Comparison of ENCODE assay signal across 9 cellular contexts in the genomic region with DNA sequence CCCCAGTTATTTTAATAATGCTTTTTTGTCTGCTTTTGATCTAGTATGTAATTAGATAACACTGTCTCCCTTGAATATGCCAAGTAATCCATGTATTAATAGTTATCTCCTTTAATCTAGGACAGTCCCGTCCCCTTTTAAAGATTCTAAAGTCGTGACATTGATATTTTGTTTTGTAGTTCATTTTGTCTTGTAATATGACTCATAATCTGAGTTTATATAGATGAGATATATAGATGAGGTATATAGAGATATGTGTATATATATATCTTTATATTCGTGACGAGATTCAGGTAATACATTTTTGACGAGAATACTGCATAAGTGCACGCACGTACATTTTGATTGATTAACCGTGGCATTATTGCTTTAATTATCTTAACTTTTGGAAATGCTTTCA. TPM values are rescaled to one million over a fixed set of nuclear protein-coding genes. Genes with fewer than 3 reads are reported as not detected.
DNase-seq lines count a peak whose midpoint lies in the region; ATAC-seq and TF ChIP-seq lines count a peak whose summit lies in the region.
"Had no signal": no experiment of that assay in that cellular context is flagged by ENCODE, and none has a peak within 500 bp of the region (broad histone marks: within the 10 kb centered on the region; RNA-seq: fewer than 3 reads in every experiment).

No MANE protein-coding gene starts in this region.

- H3K9me3 Mint-ChIP-seq in mesothelial cell of epicardium: peaks cover 9% of the 10 kb centered on the region

- peak overlapping the region; percentile 98 for H3K27ac Mint-ChIP-seq in mesothelial cell of epicardium

- peaks cover 24% of the 10 kb centered on the region for H3K4me1 Mint-ChIP-seq in mesothelial cell of epicardium

- no peak for TF ChIP-seq CTCF in 22Rv1 (IDR thresholded peaks at IDR 0.05)
- no peak for TF ChIP-seq CTCF in brain microvascular endothelial cell (IDR thresholded peaks at IDR 0.05; ENCODE audit: low read depth, low read length, missing control alignments)
- no peak for TF ChIP-seq CTCF in mesothelial cell of epicardium (IDR thresholded peaks at IDR 0.05; ENCODE audit: unreplicated experiment)
- no peak for TF ChIP-seq CTCF in omental fat pad (IDR thresholded peaks at IDR 0.05)

- H3K36me3 Mint-ChIP-seq in mesothelial cell of epicardium: peaks cover 12% of the 10 kb centered on the region

- in situ Hi-C loops in brain microvascular endothelial cell (cut with HindIII; ENCODE audit: low pct_ligation_motif_present, low sequenced_read_pairs): no loop called here

- H3K36me3 ChIP-seq in brain microvascular endothelial cell (replicated peaks): no peaks in the 10 kb centered on the region

- peaks cover 8% of the 10 kb centered on the region for H3K27me3 Mint-ChIP-seq in mesothelial cell of epicardium (ENCODE audit: low read depth)

- peak overlapping the region; percentile 92 for H3K4me3 ChIP-seq in brain microvascular endothelial cell (ENCODE audit: low read depth, low read length)

- peak overlapping the region; percentile 88 for H3K4me3 Mint-ChIP-seq in mesothelial cell of epicardium

- H3K27me3 ChIP-seq in brain microvascular endothelial cell (replicated peaks): no peaks in the 10 kb centered on the region

- peak; percentile 9 for DNase-seq in HT-29 (ENCODE audit: low spot score)
- DNase-seq in brain microvascular endothelial cell: no peak
- DNase-seq in mesothelial cell of epicardium (ENCODE audit: low spot score in 2 of 2, unreplicated experiment in 2 of 2): no peak
- no peak for DNase-seq in NCI-H2171 (lab: John Stamatoyannopoulos, UW)
- DNase-seq in NCI-H510A treated with DMSO at 0.1 percent for 48 hours (lab: John Stamatoyannopoulos, UW): no peak
- DNase-seq in omental fat pad (ENCODE audit: low spot score): no peak
- DNase-seq in cerebellum (ENCODE audit: low spot score): no peak
- DNase-seq: activated CD4-positive, alpha-beta T cell treated with anti-CD3 and anti-CD28 coated beads, Interleukin-2, amount 50 U/mL, for 1 hour had no signal

- no peak for ATAC-seq in omental fat pad (ENCODE audit: low FRiP score)

- H3K27ac ChIP-seq in 22Rv1 (peak overlapping the region; percentile 94; the same call in 1 of the 2 replicates), brain microvascular endothelial cell (no peak overlapping the region)

RNA-seq across cellular contexts. Expression of a gene that starts 1.6 kb away (rescaled TPM):
- 112 and 113 TPM in 2 replicates for total RNA-seq in HT-29 (2014; rRNA removed; shearing (Covaris generic))
- total RNA-seq in mesothelial cell of epicardium (128 to 142 TPM (median 138 TPM) in 3 replicates), omental fat pad (100 to 1,000 TPM in 1 of 4 donors, 10 to 100 TPM in 3; 54.5 to 113 (median 90.5) TPM), cerebellum (182 TPM)
